Comparison of ENCODE assay signal across 1 cellular context in genomic region chr6:166258854-166259276, GRCh38.
TF ChIP-seq lines count a peak whose summit lies in the region.

No MANE protein-coding gene starts in this region.

TF ChIP-seq in GM23338, 12 proteins besides CTCF, POLR2A, EP300 and RAD21 (continued from another document):
- TF ChIP-seq, protein P1, sequence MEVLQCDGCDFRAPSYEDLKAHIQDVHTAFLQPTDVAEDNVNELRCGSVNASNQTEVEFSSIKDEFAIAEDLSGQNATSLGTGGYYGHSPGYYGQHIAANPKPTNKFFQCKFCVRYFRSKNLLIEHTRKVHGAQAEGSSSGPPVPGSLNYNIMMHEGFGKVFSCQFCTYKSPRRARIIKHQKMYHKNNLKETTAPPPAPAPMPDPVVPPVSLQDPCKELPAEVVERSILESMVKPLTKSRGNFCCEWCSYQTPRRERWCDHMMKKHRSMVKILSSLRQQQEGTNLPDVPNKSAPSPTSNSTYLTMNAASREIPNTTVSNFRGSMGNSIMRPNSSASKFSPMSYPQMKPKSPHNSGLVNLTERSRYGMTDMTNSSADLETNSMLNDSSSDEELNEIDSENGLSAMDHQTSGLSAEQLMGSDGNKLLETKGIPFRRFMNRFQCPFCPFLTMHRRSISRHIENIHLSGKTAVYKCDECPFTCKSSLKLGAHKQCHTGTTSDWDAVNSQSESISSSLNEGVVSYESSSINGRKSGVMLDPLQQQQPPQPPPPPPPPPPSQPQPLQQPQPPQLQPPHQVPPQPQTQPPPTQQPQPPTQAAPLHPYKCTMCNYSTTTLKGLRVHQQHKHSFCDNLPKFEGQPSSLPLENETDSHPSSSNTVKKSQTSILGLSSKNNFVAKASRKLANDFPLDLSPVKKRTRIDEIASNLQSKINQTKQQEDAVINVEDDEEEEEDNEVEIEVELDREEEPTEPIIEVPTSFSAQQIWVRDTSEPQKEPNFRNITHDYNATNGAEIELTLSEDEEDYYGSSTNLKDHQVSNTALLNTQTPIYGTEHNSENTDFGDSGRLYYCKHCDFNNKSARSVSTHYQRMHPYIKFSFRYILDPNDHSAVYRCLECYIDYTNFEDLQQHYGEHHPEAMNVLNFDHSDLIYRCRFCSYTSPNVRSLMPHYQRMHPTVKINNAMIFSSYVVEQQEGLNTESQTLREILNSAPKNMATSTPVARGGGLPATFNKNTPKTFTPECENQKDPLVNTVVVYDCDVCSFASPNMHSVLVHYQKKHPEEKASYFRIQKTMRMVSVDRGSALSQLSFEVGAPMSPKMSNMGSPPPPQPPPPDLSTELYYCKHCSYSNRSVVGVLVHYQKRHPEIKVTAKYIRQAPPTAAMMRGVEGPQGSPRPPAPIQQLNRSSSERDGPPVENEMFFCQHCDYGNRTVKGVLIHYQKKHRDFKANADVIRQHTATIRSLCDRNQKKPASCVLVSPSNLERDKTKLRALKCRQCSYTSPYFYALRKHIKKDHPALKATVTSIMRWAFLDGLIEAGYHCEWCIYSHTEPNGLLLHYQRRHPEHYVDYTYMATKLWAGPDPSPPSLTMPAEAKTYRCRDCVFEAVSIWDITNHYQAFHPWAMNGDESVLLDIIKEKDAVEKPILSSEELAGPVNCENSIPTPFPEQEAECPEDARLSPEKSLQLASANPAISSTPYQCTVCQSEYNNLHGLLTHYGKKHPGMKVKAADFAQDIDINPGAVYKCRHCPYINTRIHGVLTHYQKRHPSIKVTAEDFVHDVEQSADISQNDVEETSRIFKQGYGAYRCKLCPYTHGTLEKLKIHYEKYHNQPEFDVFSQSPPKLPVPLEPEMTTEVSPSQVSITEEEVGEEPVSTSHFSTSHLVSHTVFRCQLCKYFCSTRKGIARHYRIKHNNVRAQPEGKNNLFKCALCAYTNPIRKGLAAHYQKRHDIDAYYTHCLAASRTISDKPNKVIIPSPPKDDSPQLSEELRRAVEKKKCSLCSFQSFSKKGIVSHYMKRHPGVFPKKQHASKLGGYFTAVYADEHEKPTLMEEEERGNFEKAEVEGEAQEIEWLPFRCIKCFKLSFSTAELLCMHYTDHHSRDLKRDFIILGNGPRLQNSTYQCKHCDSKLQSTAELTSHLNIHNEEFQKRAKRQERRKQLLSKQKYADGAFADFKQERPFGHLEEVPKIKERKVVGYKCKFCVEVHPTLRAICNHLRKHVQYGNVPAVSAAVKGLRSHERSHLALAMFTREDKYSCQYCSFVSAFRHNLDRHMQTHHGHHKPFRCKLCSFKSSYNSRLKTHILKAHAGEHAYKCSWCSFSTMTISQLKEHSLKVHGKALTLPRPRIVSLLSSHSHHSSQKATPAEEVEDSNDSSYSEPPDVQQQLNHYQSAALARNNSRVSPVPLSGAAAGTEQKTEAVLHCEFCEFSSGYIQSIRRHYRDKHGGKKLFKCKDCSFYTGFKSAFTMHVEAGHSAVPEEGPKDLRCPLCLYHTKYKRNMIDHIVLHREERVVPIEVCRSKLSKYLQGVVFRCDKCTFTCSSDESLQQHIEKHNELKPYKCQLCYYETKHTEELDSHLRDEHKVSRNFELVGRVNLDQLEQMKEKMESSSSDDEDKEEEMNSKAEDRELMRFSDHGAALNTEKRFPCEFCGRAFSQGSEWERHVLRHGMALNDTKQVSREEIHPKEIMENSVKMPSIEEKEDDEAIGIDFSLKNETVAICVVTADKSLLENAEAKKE (CRISPR knock-in tag; IDR thresholded peaks at IDR 0.05): no peak
- no peak for TF ChIP-seq ZNF331 (CRISPR knock-in tag; IDR thresholded peaks at IDR 0.05; ENCODE audit: low read depth)
- no peak for TF ChIP-seq POLR2AphosphoS5 (IDR thresholded peaks at IDR 0.05; ENCODE audit: low read depth)
- no peak for TF ChIP-seq NANOG (IDR thresholded peaks at IDR 0.05; ENCODE audit: borderline replicate concordance)
- no peak for TF ChIP-seq JUNB (IDR thresholded peaks at IDR 0.05; ENCODE audit: unreplicated experiment)
- no peak for TF ChIP-seq ZNF114 (CRISPR knock-in tag; IDR thresholded peaks at IDR 0.05)
- no peak for TF ChIP-seq STAT1 (IDR thresholded peaks at IDR 0.05; ENCODE audit: unreplicated experiment)
- TF ChIP-seq EZH2 (IDR thresholded peaks at IDR 0.05; ENCODE audit: low read depth, unreplicated experiment): no peak
- no peak for TF ChIP-seq CREB1 (CRISPR knock-in tag; IDR thresholded peaks at IDR 0.05; ENCODE audit: low read depth)
- TF ChIP-seq, protein P2, sequence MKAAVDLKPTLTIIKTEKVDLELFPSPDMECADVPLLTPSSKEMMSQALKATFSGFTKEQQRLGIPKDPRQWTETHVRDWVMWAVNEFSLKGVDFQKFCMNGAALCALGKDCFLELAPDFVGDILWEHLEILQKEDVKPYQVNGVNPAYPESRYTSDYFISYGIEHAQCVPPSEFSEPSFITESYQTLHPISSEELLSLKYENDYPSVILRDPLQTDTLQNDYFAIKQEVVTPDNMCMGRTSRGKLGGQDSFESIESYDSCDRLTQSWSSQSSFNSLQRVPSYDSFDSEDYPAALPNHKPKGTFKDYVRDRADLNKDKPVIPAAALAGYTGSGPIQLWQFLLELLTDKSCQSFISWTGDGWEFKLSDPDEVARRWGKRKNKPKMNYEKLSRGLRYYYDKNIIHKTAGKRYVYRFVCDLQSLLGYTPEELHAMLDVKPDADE (IDR thresholded peaks at IDR 0.05): no peak
TF ChIP-seq in GM23338: peak in this region for 0.
